In the genomic region with DNA sequence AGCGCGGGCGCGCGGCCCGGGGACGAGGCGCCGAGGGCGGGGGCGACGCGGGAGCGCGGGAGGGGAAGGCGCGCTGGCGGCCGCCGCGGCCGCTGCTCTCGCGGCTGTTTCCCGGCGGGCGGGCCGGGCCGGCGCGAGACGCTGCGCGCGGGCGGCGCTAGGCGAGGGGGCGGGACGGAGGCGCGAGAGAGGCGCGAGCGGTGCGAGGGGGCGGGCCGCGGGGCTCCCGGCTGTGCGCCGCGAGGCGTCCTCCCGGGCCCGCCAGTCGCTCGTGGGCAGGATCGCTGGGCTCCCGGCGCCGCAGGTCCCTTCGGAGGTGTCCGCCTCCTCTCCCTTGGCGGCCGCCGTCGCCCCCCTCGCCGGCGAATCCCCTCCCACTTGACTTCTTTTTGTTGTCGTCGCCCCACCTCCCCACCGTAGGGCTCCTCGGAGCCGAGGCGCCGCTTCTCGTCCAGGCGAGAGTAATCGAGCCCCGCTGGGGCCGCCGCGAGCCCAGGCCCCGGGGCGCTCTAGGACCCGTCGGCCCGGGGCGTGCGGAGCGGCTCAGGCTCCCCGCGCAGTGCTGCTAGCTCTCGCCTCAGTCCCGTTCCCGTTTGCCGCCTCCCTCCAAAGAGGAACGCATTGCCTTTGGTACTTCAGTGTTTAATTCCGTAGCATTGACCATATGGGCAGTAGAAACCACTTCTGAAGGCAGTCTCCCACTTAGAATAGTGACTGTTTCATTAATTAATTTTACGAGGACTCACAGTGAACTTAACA, we compare ENCODE assay signal across 1 cellular context.
TF ChIP-seq lines count a peak whose summit lies in the region.

A gene (minus strand): TSS at position 110 of the 759 bp plus-strand sequence. CDS start 330 bp downstream, outside the sequence.

TF ChIP-seq in HepG2, 621 proteins besides CTCF, POLR2A, EP300 and RAD21 (continued from another document and continues in another):
- TF ChIP-seq, protein P1, sequence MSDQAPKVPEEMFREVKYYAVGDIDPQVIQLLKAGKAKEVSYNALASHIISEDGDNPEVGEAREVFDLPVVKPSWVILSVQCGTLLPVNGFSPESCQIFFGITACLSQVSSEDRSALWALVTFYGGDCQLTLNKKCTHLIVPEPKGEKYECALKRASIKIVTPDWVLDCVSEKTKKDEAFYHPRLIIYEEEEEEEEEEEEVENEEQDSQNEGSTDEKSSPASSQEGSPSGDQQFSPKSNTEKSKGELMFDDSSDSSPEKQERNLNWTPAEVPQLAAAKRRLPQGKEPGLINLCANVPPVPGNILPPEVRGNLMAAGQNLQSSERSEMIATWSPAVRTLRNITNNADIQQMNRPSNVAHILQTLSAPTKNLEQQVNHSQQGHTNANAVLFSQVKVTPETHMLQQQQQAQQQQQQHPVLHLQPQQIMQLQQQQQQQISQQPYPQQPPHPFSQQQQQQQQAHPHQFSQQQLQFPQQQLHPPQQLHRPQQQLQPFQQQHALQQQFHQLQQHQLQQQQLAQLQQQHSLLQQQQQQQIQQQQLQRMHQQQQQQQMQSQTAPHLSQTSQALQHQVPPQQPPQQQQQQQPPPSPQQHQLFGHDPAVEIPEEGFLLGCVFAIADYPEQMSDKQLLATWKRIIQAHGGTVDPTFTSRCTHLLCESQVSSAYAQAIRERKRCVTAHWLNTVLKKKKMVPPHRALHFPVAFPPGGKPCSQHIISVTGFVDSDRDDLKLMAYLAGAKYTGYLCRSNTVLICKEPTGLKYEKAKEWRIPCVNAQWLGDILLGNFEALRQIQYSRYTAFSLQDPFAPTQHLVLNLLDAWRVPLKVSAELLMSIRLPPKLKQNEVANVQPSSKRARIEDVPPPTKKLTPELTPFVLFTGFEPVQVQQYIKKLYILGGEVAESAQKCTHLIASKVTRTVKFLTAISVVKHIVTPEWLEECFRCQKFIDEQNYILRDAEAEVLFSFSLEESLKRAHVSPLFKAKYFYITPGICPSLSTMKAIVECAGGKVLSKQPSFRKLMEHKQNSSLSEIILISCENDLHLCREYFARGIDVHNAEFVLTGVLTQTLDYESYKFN (CRISPR knock-in tag; conservative IDR thresholded peaks at IDR 0.05): peak; percentile 66
- peak; percentile 18; the same call in 1 of the 2 replicates for TF ChIP-seq ZNF776 (CRISPR knock-in tag; IDR thresholded peaks at IDR 0.05)
- no peak for TF ChIP-seq KLF12 (CRISPR knock-in tag; IDR thresholded peaks at IDR 0.05; ENCODE audit: borderline replicate concordance)
- TF ChIP-seq ZNF549 (CRISPR knock-in tag; IDR thresholded peaks at IDR 0.05): 0 out of 2 replicates have a peak, but pooled peaks have one; percentile 46
- peak; percentile 51; the same call in 1 of the 2 replicates for TF ChIP-seq ZBTB20 (CRISPR knock-in tag; IDR thresholded peaks at IDR 0.05; ENCODE audit: borderline replicate concordance, low read depth)
- TF ChIP-seq NFIB (CRISPR knock-in tag; IDR thresholded peaks at IDR 0.05; ENCODE audit: borderline replicate concordance): no peak
- peak; percentile 67 for TF ChIP-seq MED1 (CRISPR knock-in tag; IDR thresholded peaks at IDR 0.05)
- no peak for TF ChIP-seq ZNF354B (CRISPR knock-in tag; IDR thresholded peaks at IDR 0.05)
- TF ChIP-seq PHF8 (CRISPR knock-in tag; IDR thresholded peaks at IDR 0.05): peak; percentile 91
- no peak; the same call in none of the 2 replicates for TF ChIP-seq SIX4 (CRISPR knock-in tag; IDR thresholded peaks at IDR 0.05)
- TF ChIP-seq ZNF292 (CRISPR knock-in tag; IDR thresholded peaks at IDR 0.05; ENCODE audit: borderline replicate concordance, low read depth): no peak
- TF ChIP-seq HNRNPL (IDR thresholded peaks at IDR 0.05; ENCODE audit: low read depth, low read length): no peak
- peak; percentile 29; the same call in 1 of the 2 replicates for TF ChIP-seq HCFC1 (IDR thresholded peaks at IDR 0.05; ENCODE audit: low read depth, low read length)
- TF ChIP-seq, protein P2, sequence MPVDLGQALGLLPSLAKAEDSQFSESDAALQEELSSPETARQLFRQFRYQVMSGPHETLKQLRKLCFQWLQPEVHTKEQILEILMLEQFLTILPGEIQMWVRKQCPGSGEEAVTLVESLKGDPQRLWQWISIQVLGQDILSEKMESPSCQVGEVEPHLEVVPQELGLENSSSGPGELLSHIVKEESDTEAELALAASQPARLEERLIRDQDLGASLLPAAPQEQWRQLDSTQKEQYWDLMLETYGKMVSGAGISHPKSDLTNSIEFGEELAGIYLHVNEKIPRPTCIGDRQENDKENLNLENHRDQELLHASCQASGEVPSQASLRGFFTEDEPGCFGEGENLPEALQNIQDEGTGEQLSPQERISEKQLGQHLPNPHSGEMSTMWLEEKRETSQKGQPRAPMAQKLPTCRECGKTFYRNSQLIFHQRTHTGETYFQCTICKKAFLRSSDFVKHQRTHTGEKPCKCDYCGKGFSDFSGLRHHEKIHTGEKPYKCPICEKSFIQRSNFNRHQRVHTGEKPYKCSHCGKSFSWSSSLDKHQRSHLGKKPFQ (CRISPR knock-in tag; IDR thresholded peaks at IDR 0.05; ENCODE audit: insufficient replicate concordance): peak; percentile 17
- TF ChIP-seq GABPB1 (CRISPR knock-in tag; IDR thresholded peaks at IDR 0.05): 0 out of 2 replicates have a peak, but pooled peaks have one; percentile 82
- TF ChIP-seq TSC22D2 (CRISPR knock-in tag; IDR thresholded peaks at IDR 0.05; ENCODE audit: borderline replicate concordance): peak; percentile 64; the same call in 1 of the 2 replicates
- TF ChIP-seq, protein P3, sequence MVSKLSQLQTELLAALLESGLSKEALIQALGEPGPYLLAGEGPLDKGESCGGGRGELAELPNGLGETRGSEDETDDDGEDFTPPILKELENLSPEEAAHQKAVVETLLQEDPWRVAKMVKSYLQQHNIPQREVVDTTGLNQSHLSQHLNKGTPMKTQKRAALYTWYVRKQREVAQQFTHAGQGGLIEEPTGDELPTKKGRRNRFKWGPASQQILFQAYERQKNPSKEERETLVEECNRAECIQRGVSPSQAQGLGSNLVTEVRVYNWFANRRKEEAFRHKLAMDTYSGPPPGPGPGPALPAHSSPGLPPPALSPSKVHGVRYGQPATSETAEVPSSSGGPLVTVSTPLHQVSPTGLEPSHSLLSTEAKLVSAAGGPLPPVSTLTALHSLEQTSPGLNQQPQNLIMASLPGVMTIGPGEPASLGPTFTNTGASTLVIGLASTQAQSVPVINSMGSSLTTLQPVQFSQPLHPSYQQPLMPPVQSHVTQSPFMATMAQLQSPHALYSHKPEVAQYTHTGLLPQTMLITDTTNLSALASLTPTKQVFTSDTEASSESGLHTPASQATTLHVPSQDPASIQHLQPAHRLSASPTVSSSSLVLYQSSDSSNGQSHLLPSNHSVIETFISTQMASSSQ (IDR thresholded peaks at IDR 0.05; ENCODE audit: low read depth): no peak
- TF ChIP-seq, protein P3 (CRISPR knock-in tag; IDR thresholded peaks at IDR 0.05; ENCODE audit: borderline replicate concordance): peak; percentile 59; the same call in 1 of the 2 replicates
- TF ChIP-seq, protein P4, sequence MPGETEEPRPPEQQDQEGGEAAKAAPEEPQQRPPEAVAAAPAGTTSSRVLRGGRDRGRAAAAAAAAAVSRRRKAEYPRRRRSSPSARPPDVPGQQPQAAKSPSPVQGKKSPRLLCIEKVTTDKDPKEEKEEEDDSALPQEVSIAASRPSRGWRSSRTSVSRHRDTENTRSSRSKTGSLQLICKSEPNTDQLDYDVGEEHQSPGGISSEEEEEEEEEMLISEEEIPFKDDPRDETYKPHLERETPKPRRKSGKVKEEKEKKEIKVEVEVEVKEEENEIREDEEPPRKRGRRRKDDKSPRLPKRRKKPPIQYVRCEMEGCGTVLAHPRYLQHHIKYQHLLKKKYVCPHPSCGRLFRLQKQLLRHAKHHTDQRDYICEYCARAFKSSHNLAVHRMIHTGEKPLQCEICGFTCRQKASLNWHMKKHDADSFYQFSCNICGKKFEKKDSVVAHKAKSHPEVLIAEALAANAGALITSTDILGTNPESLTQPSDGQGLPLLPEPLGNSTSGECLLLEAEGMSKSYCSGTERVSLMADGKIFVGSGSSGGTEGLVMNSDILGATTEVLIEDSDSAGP (CRISPR knock-in tag; IDR thresholded peaks at IDR 0.05; ENCODE audit: borderline replicate concordance): peak; percentile 93
- peak; percentile 34; the same call in 1 of the 2 replicates for TF ChIP-seq GATA4 (IDR thresholded peaks at IDR 0.05; ENCODE audit: borderline replicate concordance, low read depth)
- TF ChIP-seq ARID2 (CRISPR knock-in tag; IDR thresholded peaks at IDR 0.05; ENCODE audit: borderline replicate concordance): no peak
- no peak for TF ChIP-seq SMC3 (IDR thresholded peaks at IDR 0.05; ENCODE audit: low read length)
- TF ChIP-seq, protein P5, sequence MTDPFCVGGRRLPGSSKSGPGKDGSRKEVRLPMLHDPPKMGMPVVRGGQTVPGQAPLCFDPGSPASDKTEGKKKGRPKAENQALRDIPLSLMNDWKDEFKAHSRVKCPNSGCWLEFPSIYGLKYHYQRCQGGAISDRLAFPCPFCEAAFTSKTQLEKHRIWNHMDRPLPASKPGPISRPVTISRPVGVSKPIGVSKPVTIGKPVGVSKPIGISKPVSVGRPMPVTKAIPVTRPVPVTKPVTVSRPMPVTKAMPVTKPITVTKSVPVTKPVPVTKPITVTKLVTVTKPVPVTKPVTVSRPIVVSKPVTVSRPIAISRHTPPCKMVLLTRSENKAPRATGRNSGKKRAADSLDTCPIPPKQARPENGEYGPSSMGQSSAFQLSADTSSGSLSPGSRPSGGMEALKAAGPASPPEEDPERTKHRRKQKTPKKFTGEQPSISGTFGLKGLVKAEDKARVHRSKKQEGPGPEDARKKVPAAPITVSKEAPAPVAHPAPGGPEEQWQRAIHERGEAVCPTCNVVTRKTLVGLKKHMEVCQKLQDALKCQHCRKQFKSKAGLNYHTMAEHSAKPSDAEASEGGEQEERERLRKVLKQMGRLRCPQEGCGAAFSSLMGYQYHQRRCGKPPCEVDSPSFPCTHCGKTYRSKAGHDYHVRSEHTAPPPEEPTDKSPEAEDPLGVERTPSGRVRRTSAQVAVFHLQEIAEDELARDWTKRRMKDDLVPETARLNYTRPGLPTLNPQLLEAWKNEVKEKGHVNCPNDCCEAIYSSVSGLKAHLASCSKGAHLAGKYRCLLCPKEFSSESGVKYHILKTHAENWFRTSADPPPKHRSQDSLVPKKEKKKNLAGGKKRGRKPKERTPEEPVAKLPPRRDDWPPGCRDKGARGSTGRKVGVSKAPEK (CRISPR knock-in tag; IDR thresholded peaks at IDR 0.05; ENCODE audit: borderline replicate concordance): peak; percentile 23; the same call in 1 of the 2 replicates
- TF ChIP-seq ZNF709 (CRISPR knock-in tag; IDR thresholded peaks at IDR 0.05): peak; percentile 95
- TF ChIP-seq, protein P6, sequence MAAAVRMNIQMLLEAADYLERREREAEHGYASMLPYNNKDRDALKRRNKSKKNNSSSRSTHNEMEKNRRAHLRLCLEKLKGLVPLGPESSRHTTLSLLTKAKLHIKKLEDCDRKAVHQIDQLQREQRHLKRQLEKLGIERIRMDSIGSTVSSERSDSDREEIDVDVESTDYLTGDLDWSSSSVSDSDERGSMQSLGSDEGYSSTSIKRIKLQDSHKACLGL (CRISPR knock-in tag; IDR thresholded peaks at IDR 0.05): no peak; the same call in 1 of the 2 replicates
- TF ChIP-seq MAFK (conservative IDR thresholded peaks at IDR 0.05 in 1 of 2, IDR thresholded peaks at IDR 0.05 in 1 of 2; ENCODE audit: low read length in 2 of 2): no peak
- no peak for TF ChIP-seq PCBP1 (IDR thresholded peaks at IDR 0.05; ENCODE audit: borderline replicate concordance, low read depth, low read length)
- no peak; the same call in 1 of the 2 replicates for TF ChIP-seq FOSL2 (CRISPR knock-in tag; IDR thresholded peaks at IDR 0.05)
- TF ChIP-seq, protein P7, sequence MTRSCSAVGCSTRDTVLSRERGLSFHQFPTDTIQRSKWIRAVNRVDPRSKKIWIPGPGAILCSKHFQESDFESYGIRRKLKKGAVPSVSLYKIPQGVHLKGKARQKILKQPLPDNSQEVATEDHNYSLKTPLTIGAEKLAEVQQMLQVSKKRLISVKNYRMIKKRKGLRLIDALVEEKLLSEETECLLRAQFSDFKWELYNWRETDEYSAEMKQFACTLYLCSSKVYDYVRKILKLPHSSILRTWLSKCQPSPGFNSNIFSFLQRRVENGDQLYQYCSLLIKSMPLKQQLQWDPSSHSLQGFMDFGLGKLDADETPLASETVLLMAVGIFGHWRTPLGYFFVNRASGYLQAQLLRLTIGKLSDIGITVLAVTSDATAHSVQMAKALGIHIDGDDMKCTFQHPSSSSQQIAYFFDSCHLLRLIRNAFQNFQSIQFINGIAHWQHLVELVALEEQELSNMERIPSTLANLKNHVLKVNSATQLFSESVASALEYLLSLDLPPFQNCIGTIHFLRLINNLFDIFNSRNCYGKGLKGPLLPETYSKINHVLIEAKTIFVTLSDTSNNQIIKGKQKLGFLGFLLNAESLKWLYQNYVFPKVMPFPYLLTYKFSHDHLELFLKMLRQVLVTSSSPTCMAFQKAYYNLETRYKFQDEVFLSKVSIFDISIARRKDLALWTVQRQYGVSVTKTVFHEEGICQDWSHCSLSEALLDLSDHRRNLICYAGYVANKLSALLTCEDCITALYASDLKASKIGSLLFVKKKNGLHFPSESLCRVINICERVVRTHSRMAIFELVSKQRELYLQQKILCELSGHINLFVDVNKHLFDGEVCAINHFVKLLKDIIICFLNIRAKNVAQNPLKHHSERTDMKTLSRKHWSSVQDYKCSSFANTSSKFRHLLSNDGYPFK (CRISPR knock-in tag; IDR thresholded peaks at IDR 0.05; ENCODE audit: borderline replicate concordance): peak; percentile 76; the same call in 1 of the 2 replicates
- peak; percentile 99 for TF ChIP-seq KDM2A (CRISPR knock-in tag; IDR thresholded peaks at IDR 0.05; ENCODE audit: borderline replicate concordance, low read depth)
- peak; percentile 70 for TF ChIP-seq BCL6 (CRISPR knock-in tag; IDR thresholded peaks at IDR 0.05)
- TF ChIP-seq, protein P8, sequence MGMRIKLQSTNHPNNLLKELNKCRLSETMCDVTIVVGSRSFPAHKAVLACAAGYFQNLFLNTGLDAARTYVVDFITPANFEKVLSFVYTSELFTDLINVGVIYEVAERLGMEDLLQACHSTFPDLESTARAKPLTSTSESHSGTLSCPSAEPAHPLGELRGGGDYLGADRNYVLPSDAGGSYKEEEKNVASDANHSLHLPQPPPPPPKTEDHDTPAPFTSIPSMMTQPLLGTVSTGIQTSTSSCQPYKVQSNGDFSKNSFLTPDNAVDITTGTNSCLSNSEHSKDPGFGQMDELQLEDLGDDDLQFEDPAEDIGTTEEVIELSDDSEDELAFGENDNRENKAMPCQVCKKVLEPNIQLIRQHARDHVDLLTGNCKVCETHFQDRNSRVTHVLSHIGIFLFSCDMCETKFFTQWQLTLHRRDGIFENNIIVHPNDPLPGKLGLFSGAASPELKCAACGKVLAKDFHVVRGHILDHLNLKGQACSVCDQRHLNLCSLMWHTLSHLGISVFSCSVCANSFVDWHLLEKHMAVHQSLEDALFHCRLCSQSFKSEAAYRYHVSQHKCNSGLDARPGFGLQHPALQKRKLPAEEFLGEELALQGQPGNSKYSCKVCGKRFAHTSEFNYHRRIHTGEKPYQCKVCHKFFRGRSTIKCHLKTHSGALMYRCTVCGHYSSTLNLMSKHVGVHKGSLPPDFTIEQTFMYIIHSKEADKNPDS (CRISPR knock-in tag; IDR thresholded peaks at IDR 0.05): peak; percentile 83; the same call in 1 of the 2 replicates
- peak; percentile 79 for TF ChIP-seq KAT8 (CRISPR knock-in tag; IDR thresholded peaks at IDR 0.05)
- no peak for TF ChIP-seq ZNF382 (CRISPR knock-in tag; IDR thresholded peaks at IDR 0.05; ENCODE audit: borderline replicate concordance)
